8 cellular contexts compared by ENCODE assay signal in genomic region chr12:46472893-46473633, GRCh38.
DNase-seq lines count a peak whose midpoint lies in the region; TF ChIP-seq lines count a peak whose summit lies in the region.

No MANE protein-coding gene starts in this region.

- H3K23ac ChIP-seq in mesenchymal stem cell (ENCODE audit: low read length in 2 of 2) (no peak overlapping the region), H9 (ENCODE audit: insufficient read length, low read depth, low read length) (no peak overlapping the region)

- H3K27me3 Mint-ChIP-seq in CD14-positive monocyte (ENCODE audit: low read depth in 3 of 3): no peaks in the 10 kb centered on the region
- no peaks in the 10 kb centered on the region for H3K27me3 Mint-ChIP-seq in H9 (ENCODE audit: low read depth)

- no peaks in the 10 kb centered on the region for H3K9me3 Mint-ChIP-seq in CD14-positive monocyte
- no peaks in the 10 kb centered on the region for H3K9me3 Mint-ChIP-seq in H9

- H2AFZ ChIP-seq in mesenchymal stem cell (ENCODE audit: low read depth, low read length) (no peak overlapping the region), H9 (ENCODE audit: low read length) (no peak overlapping the region)

- WGBS in mesenchymal stem cell: 0% methylated on average over 1 of the region's 4 CpGs
- no CpG with 5 or more reads among the region's 4 CpGs for WGBS in H9 (ENCODE audit: extremely low coverage, insufficient read length, low lambda C conversion rate)

- no peak overlapping the region for H3K14ac ChIP-seq in mesenchymal stem cell (ENCODE audit: low read length in 2 of 2)
- no peak overlapping the region for H3K14ac ChIP-seq in H9 (ENCODE audit: insufficient read depth, low read length)

- intact Hi-C loops in CD14-positive monocyte (cut with micrococcal nuclease) (loop anchor here in 1 of 2 donors (5.0 kb wide), 1 partner anchor 101 kb away; the partner anchor contains the start of gene SLC38A2), ascending aorta (cut with DNase I) (loop anchor here (2.0 to 5.0 kb wide), 6 partner anchors 42 to 184 kb away; partner anchors contain the start of gene SLC38A2)

- H3K9me3 ChIP-seq in ascending aorta (no peaks in the 10 kb centered on the region), mesenchymal stem cell (ENCODE audit: control insufficient read depth, low read length) (no peaks in the 10 kb centered on the region), H9 (ENCODE audit: control insufficient read depth, low read depth, low read length) (no peaks in the 10 kb centered on the region)

- peak overlapping the region; percentile 70 to 92 (median 86) for H3K27ac Mint-ChIP-seq in CD14-positive monocyte
- peak overlapping the region in 1 of 3 experiments; percentile 80; a peak in 1 of 7 replicates for H3K27ac Mint-ChIP-seq in H9

- no peak overlapping the region for H4K8ac ChIP-seq in mesenchymal stem cell (ENCODE audit: low read length)
- H4K8ac ChIP-seq in H9 (replicated peaks; ENCODE audit: insufficient read length, low read depth, low read length): no peak overlapping the region

- H3K27me3 ChIP-seq in ascending aorta: no peaks in the 10 kb centered on the region
- no peaks in the 10 kb centered on the region for H3K27me3 ChIP-seq in mesenchymal stem cell (ENCODE audit: control insufficient read depth in 1 of 2, insufficient read depth in 1 of 2, low read length in 2 of 2)
- H3K27me3 ChIP-seq in H9 (ENCODE audit: insufficient read depth, low read length): no peaks in the 10 kb centered on the region

- H3K18ac ChIP-seq in mesenchymal stem cell (ENCODE audit: low read depth in 1 of 2, low read length in 2 of 2) (no peak overlapping the region), H9 (ENCODE audit: insufficient read length, low read depth, low read length) (no peak overlapping the region)

- H3K79me1 ChIP-seq in mesenchymal stem cell (replicated peaks; ENCODE audit: low read length, poor library complexity, severe bottlenecking): peaks cover 6% of the 10 kb centered on the region
- no peaks in the 10 kb centered on the region for H3K79me1 ChIP-seq in H9 (ENCODE audit: insufficient read depth, low read depth, low read length, poor library complexity, severe bottlenecking)

- H3T11ph ChIP-seq in H9 (ENCODE audit: low read length): no peak overlapping the region

- H3K4me2 ChIP-seq in mesenchymal stem cell (ENCODE audit: low read length, poor library complexity, severe bottlenecking): no peak overlapping the region
- no peak overlapping the region for H3K4me2 ChIP-seq in H9 (ENCODE audit: insufficient read depth, insufficient read length, low read length)

- H3K27ac ChIP-seq in ascending aorta: peak overlapping the region; percentile 86 to 93
- peak overlapping the region; percentile 98 for H3K27ac ChIP-seq in mesenchymal stem cell (ENCODE audit: low read length, poor library complexity, severe bottlenecking)
- no peak overlapping the region for H3K27ac ChIP-seq in H9 (ENCODE audit: insufficient read length, low read depth, low read length)

- no peak overlapping the region for H2BK5ac ChIP-seq in mesenchymal stem cell (ENCODE audit: low read depth, low read length, poor library complexity, severe bottlenecking)
- H2BK5ac ChIP-seq in H9 (ENCODE audit: insufficient read length, low read length): no peak overlapping the region

- no peaks in the 10 kb centered on the region for H3K79me2 ChIP-seq in H9 (ENCODE audit: insufficient read depth, low read length)

- no peak overlapping the region for H2BK15ac ChIP-seq in mesenchymal stem cell (ENCODE audit: low read depth, poor library complexity, severe bottlenecking)
- H2BK15ac ChIP-seq in H9 (ENCODE audit: low read depth, low read length): no peak overlapping the region

- no peak overlapping the region for H2BK20ac ChIP-seq in H9 (ENCODE audit: low read depth, low read length, poor library complexity, severe bottlenecking)

- no peaks in the 10 kb centered on the region for H3K23me2 ChIP-seq in H9 (ENCODE audit: insufficient read length, low read depth, low read length, poor library complexity, severe bottlenecking)

- H3K4me1 Mint-ChIP-seq in CD14-positive monocyte: peaks cover 36% of the 10 kb centered on the region
- peaks cover 11 to 14% of the 10 kb centered on the region in 2 experiments for H3K4me1 Mint-ChIP-seq in H9

- no peak overlapping the region for H2BK120ac ChIP-seq in mesenchymal stem cell (ENCODE audit: low read depth, low read length)
- H2BK120ac ChIP-seq in H9 (ENCODE audit: low read depth, low read length, poor library complexity, severe bottlenecking): no peak overlapping the region

- TF ChIP-seq CTCF in CD14-positive monocyte (IDR thresholded peaks at IDR 0.05) (no peak), ascending aorta (IDR thresholded peaks at IDR 0.05) (no peak), H9 (conservative IDR thresholded peaks at IDR 0.05) (no peak)

- H3K4me3 ChIP-seq in ascending aorta: peak overlapping the region; percentile 14 to 37
- no peak overlapping the region for H3K4me3 ChIP-seq in mesenchymal stem cell (ENCODE audit: insufficient read depth in 1 of 2, low read depth in 1 of 2, low read length in 2 of 2)

- H2BK12ac ChIP-seq in mesenchymal stem cell (ENCODE audit: low read length in 2 of 2) (no peak overlapping the region), H9 (ENCODE audit: insufficient read length, low read depth, low read length) (no peak overlapping the region)

- no peak overlapping the region for H4K91ac ChIP-seq in mesenchymal stem cell (ENCODE audit: low read length)
- H4K91ac ChIP-seq in H9 (ENCODE audit: insufficient read length, low read depth, low read length): no peak overlapping the region

- peaks cover 4 to 23% of the 10 kb centered on the region in 2 donors for H3K4me1 ChIP-seq in ascending aorta
- peaks cover 4% of the 10 kb centered on the region for H3K4me1 ChIP-seq in mesenchymal stem cell (ENCODE audit: control insufficient read depth, insufficient read depth, low read depth, low read length)
- H3K4me1 ChIP-seq in H9 (ENCODE audit: insufficient read depth, low read length): no peaks in the 10 kb centered on the region; the same call in 1 of the 2 replicates

- DNase-seq in CD14-positive monocyte (ENCODE audit: low spot score): no peak
- DNase-seq in HT-29 (ENCODE audit: low spot score): peak; percentile 67
- DNase-seq in ascending aorta (ENCODE audit: low spot score in 2 of 2): no peak
- DNase-seq in mesenchymal stem cell: peak; percentile 68
- no peak for DNase-seq in GDM1 (lab: John Stamatoyannopoulos, UW)
- DNase-seq in NCI-H1930 (lab: John Stamatoyannopoulos, UW): no peak
- no peak for DNase-seq in H9
- no peak for DNase-seq in anterior cingulate cortex (lab: John Stamatoyannopoulos, UW)

- H4K5ac ChIP-seq in H9 (ENCODE audit: insufficient read length, low read depth, low read length): no peak overlapping the region

- peak overlapping the region; percentile 72 for H3K9ac ChIP-seq in mesenchymal stem cell (ENCODE audit: low read length)
- H3K9ac ChIP-seq in H9 (ENCODE audit: extremely low read depth, insufficient read length, low read length): no peak overlapping the region

- no peaks in the 10 kb centered on the region for H3K36me3 ChIP-seq in ascending aorta
- H3K36me3 ChIP-seq in mesenchymal stem cell (ENCODE audit: control insufficient read depth in 1 of 2, insufficient read depth in 2 of 2, low read depth in 1 of 2, low read length in 2 of 2): no peaks in the 10 kb centered on the region

- peak overlapping the region in 1 of 2 donors; percentile 75 for H3K4me3 Mint-ChIP-seq in CD14-positive monocyte
- H3K4me3 Mint-ChIP-seq in H9: no peak overlapping the region

- H3K4ac ChIP-seq in mesenchymal stem cell (ENCODE audit: low read depth in 1 of 2, low read length in 2 of 2) (no peak overlapping the region), H9 (ENCODE audit: low read depth, low read length) (no peak overlapping the region)

- no peak overlapping the region for H3K56ac ChIP-seq in H9 (ENCODE audit: insufficient read length, low read depth, low read length)

- no peak overlapping the region for H2AK5ac ChIP-seq in mesenchymal stem cell (ENCODE audit: low read length, severe bottlenecking)
- H2AK5ac ChIP-seq in H9 (ENCODE audit: insufficient read length, low read length): no peak overlapping the region

- H4K20me1 ChIP-seq in H9 (ENCODE audit: control insufficient read depth, insufficient read depth, insufficient read length): no peaks in the 10 kb centered on the region

- no peaks in the 10 kb centered on the region for H3K36me3 Mint-ChIP-seq in CD14-positive monocyte
- H3K36me3 Mint-ChIP-seq in H9 (ENCODE audit: insufficient read depth in 1 of 3, low read depth in 3 of 3): no peaks in the 10 kb centered on the region

Comparison
In these comparisons a context has a peak if more than half of its experiments do, and no peak if none do; other contexts are left out.
1. DNase-seq: peak in HT-29 (single experiment) and mesenchymal stem cell (single experiment); none in CD14-positive monocyte (single experiment), ascending aorta (0 of 2), GDM1 (single experiment), NCI-H1930 (0 of 2), H9 (single experiment) and anterior cingulate cortex (0 of 58).
2. H3K4me3 ChIP-seq: peak in ascending aorta (2 of 2); none in mesenchymal stem cell (0 of 2).